33 cellular contexts compared by ENCODE assay signal in genomic region chr16:5480796-5481195, GRCh38.
"Had no signal": no experiment of that assay in that cellular context is flagged by ENCODE, and none has a peak within 500 bp of the region (broad histone marks: within the 10 kb centered on the region; RNA-seq: fewer than 3 reads in every experiment).

No MANE protein-coding gene starts in this region.

- DNase-seq: activated effector memory CD4-positive, alpha-beta T cell treated with anti-CD3 and anti-CD28 coated beads, Interleukin-2, amount 50 U/mL, for 16 hours; activated effector memory CD4-positive, alpha-beta T cell treated with Interleukin-2 at 50 U/mL for 16 hours; activated gamma-delta T cell; activated gamma-delta T cell treated with Interleukin-2 at 50 U/mL for 16 hours; activated naive CD4-positive, alpha-beta T cell; activated naive CD4-positive, alpha-beta T cell treated with anti-CD3 and anti-CD28 coated beads for 36 hours; activated naive CD4-positive, alpha-beta T cell treated with anti-CD3 and anti-CD28 coated beads, Interleukin-2, amount 10 ng/mL, durations not matched to agents 7 days and 5 days; activated naive CD4-positive, alpha-beta T cell treated with anti-CD3 and anti-CD28 coated beads, Interleukin-2, amount 50 U/mL, for 16 hours; activated naive CD4-positive, alpha-beta T cell treated with Interleukin-2 at 50 U/mL for 16 hours; activated naive CD8-positive, alpha-beta T cell treated with anti-CD3 and anti-CD28 coated beads for 36 hours; activated naive CD8-positive, alpha-beta T cell treated with anti-CD3 and anti-CD28 coated beads, Interleukin-2, amount 10 ng/mL, durations not matched to agents 7 days and 5 days; activated naive CD8-positive, alpha-beta T cell treated with anti-CD3 and anti-CD28 coated beads, Interleukin-2, amount 50 U/mL, for 24 hours; activated T-cell treated with anti-CD3 and anti-CD28 coated beads, Interleukin-2, amount 50 U/mL, for 1 hour; activated T-cell treated with anti-CD3 and anti-CD28 coated beads, Interleukin-2, amount 50 U/mL, for 24 hours; activated T-cell treated with anti-CD3 and anti-CD28 coated beads, Interleukin-2, amount 50 U/mL, for 4 hours; activated T-cell treated with anti-CD3 and anti-CD28 coated beads, Interleukin-2, amount 50 U/mL, for 48 hours; activated T-cell treated with anti-CD3 and anti-CD28 coated beads, Interleukin-2, amount 50 U/mL, for 72 hours; adrenal gland; amniotic stem cell; amygdala; anterior cingulate cortex; aorta; body of pancreas; brain microvascular endothelial cell; central memory CD4-positive, alpha-beta T cell; cerebellar nuclear complex had no signal

- H3K36me3 ChIP-seq: adrenal gland, ascending aorta, brain microvascular endothelial cell, breast epithelium, cardiac muscle cell had no signal

- H3K27ac ChIP-seq: adrenal gland, ascending aorta, body of pancreas, brain microvascular endothelial cell, breast epithelium, cardiac muscle cell had no signal

- H3K4me3 ChIP-seq: adrenal gland, ascending aorta, body of pancreas, breast epithelium, cardiac muscle cell had no signal

- H3K9me3 ChIP-seq: adrenal gland, ascending aorta, body of pancreas, breast epithelium had no signal

- ATAC-seq: activated naive CD4-positive, alpha-beta T cell treated with anti-CD3 and anti-CD28 coated beads, Interleukin-2, amount 50 U/mL, for 72 hours; activated naive CD8-positive, alpha-beta T cell treated with anti-CD3 and anti-CD28 coated beads, Interleukin-2, amount 50 U/mL, for 24 hours; activated T-cell treated with anti-CD3 and anti-CD28 coated beads, Interleukin-2, amount 50 U/mL, for 4 hours; activated T-cell treated with anti-CD3 and anti-CD28 coated beads, Interleukin-2, amount 50 U/mL, for 72 hours; activated T-helper 17 cell treated with anti-CD3 and anti-CD28 coated beads, Interleukin-2, amount 50 U/mL, for 72 hours; body of pancreas had no signal

- H3K4me1 ChIP-seq: adrenal gland, ascending aorta, body of pancreas, breast epithelium had no signal

- FAIRE-seq: astrocyte, bronchial epithelial cell had no signal

- H3K27me3 ChIP-seq: adrenal gland, ascending aorta, body of pancreas, brain microvascular endothelial cell, cardiac muscle cell had no signal
